Comparison of ENCODE assay signal across 33 cellular contexts in genomic region chr1:47459263-47459788, GRCh38. TPM values are rescaled to one million over a fixed set of nuclear protein-coding genes. Genes with fewer than 3 reads are reported as not detected.
DNase-seq lines count a peak whose midpoint lies in the region; ATAC-seq, FAIRE-seq and TF ChIP-seq lines count a peak whose summit lies in the region.
"Had no signal": no experiment of that assay in that cellular context is flagged by ENCODE, and none has a peak within 500 bp of the region (broad histone marks: within the 10 kb centered on the region; RNA-seq: fewer than 3 reads in every experiment).

No MANE protein-coding gene starts in this region.

- TF ChIP-seq RAD21 in H1 (IDR thresholded peaks at IDR 0.05 in 1 of 2, conservative IDR thresholded peaks at IDR 0.05 in 1 of 2; ENCODE audit: low read depth in 2 of 2, low read length in 2 of 2), result no peak

- peaks cover 8 to 16% (median 12%) of the 10 kb centered on the region in 4 experiments for H3K4me1 ChIP-seq in H1 (replicated peaks in 1 of 4; ENCODE audit: control insufficient read depth in 3 of 4, insufficient read depth in 4 of 4, low read length in 3 of 4)
- H3K4me1 ChIP-seq in tibial artery, result no peaks in the 10 kb centered on the region
- H3K4me1 ChIP-seq: BLaER1, left ventricle myocardium inferior had no signal

- peak overlapping the region; percentile 16; the same call in 1 of the 2 replicates for H2BK5ac ChIP-seq in H1 (ENCODE audit: low read depth, low read length)

- H3K4me3 ChIP-seq in H1 (ENCODE audit: extremely low read depth in 1 of 4, insufficient read depth in 2 of 4, low read depth in 3 of 4, low read length in 4 of 4) (0 out of 8 replicates have a peak overlapping the region, but pooled peaks of 2 of the 4 experiments have one; percentile 6 to 13), tibial artery (no peak overlapping the region)
- H3K4me3 ChIP-seq: BLaER1, coronary artery, left ventricle myocardium inferior, SK-N-MC, skin epidermis had no signal

- WGBS in H1 (ENCODE audit: extremely low coverage in 1 of 2, insufficient coverage in 1 of 2, insufficient read length in 1 of 2, insufficient replicate concordance in 2 of 2, low coverage in 1 of 2, low lambda C conversion rate in 2 of 2, missing lambda C conversion rate in 1 of 2), 2 experiments, result 52% methylated on average over 11 of the region's 11 CpGs; no CpG with 5 or more reads in 1 of the 2 experiments

- H4K20me1 ChIP-seq in H1 (replicated peaks in 1 of 2; ENCODE audit: control insufficient read depth in 1 of 2, insufficient read depth in 2 of 2, low read length in 2 of 2), result peaks cover 0 to 4% of the 10 kb centered on the region in 2 experiments
- H4K20me1 ChIP-seq: BLaER1 had no signal

- H2BK120ac ChIP-seq in H1 (replicated peaks; ENCODE audit: low read depth, low read length), result no peak overlapping the region

- H3K18ac ChIP-seq in H1 (ENCODE audit: extremely low read depth, low read length), result no peak overlapping the region

- H3K4me2 ChIP-seq in H1 (ENCODE audit: insufficient read depth in 1 of 2, low read depth in 2 of 2, low read length in 2 of 2), result peak overlapping the region; percentile 28 to 51
- H3K4me2 ChIP-seq: BLaER1 had no signal

- CTCF ChIA-PET in H1 (lab: Charles Lee; ENCODE audit: partially characterized antibody), result interaction anchor here (0.7 to 5.6 kb wide), 13 partner anchors 10 to 267 kb away, joined by 3 to 49 read pairs (median 4); partner anchors contain the start of gene FOXD2

- peak overlapping the region; percentile 1 for H3K23ac ChIP-seq in H1 (ENCODE audit: insufficient read length)

- H3K9me3 ChIP-seq in H1 (ENCODE audit: insufficient read depth in 2 of 2, low read depth in 1 of 2, low read length in 1 of 2) (no peaks in the 10 kb centered on the region), tibial artery (no peaks in the 10 kb centered on the region)
- H3K9me3 ChIP-seq: BLaER1 had no signal

- H3K27ac ChIP-seq in H1 (ENCODE audit: low read depth, low read length) (no peak overlapping the region), tibial artery (no peak overlapping the region)
- H3K27ac ChIP-seq: BLaER1, coronary artery, left ventricle myocardium inferior, SK-N-MC, skin epidermis had no signal

- intact Hi-C loops in tibial artery (cut with DNase I; ENCODE audit: low total_unique reads), result no loop called here

- no peak overlapping the region for H2BK20ac ChIP-seq in H1 (ENCODE audit: low read length)

- no peak for TF ChIP-seq POLR2A in H1 (IDR thresholded peaks at IDR 0.05; ENCODE audit: control extremely low read depth in 1 of 2, low read depth in 2 of 2, low read length in 2 of 2)

- H3K79me2 ChIP-seq in H1 (ENCODE audit: control insufficient read depth in 1 of 2, insufficient read depth in 2 of 2, low read length in 2 of 2), result no peaks in the 10 kb centered on the region

- H3K4ac ChIP-seq in H1 (replicated peaks; ENCODE audit: insufficient read length, low read depth, low read length), result no peak overlapping the region

- no peak for TF ChIP-seq EP300 in H1 (IDR thresholded peaks at IDR 0.05; ENCODE audit: borderline replicate concordance in 1 of 2, low read depth in 2 of 2, low read length in 2 of 2)

- no peaks in the 10 kb centered on the region for H3K23me2 ChIP-seq in H1 (ENCODE audit: low read depth, low read length)

- no peak for TF ChIP-seq CTCF in H1 (IDR thresholded peaks at IDR 0.05; ENCODE audit: control extremely low read depth in 1 of 3, insufficient read depth in 1 of 3, low read depth in 1 of 3, low read length in 3 of 3)
- no peak for TF ChIP-seq CTCF in tibial artery (IDR thresholded peaks at IDR 0.05)

- no peak overlapping the region; the same call in 1 of the 2 replicates for H2BK12ac ChIP-seq in H1 (ENCODE audit: low read depth, low read length)

- no peak overlapping the region for H3K56ac ChIP-seq in H1 (replicated peaks; ENCODE audit: insufficient read length, low read depth, low read length)

- H4K5ac ChIP-seq in H1 (ENCODE audit: insufficient read length, low read depth, low read length), result no peak overlapping the region

- H3K27me3 ChIP-seq in H1 (replicated peaks in 1 of 4; ENCODE audit: control insufficient read depth in 3 of 4, extremely low read depth in 1 of 4, insufficient read depth in 3 of 4, low read length in 3 of 4) (peaks cover 0 to 7% (median 0%) of the 10 kb centered on the region in 4 experiments; a peak in 3 of 7 replicates), tibial artery (peaks cover 0 to 40% of the 10 kb centered on the region in 2 donors)
- H3K27me3 ChIP-seq: BLaER1 had no signal

- no peak overlapping the region for H3K9ac ChIP-seq in H1 (replicated peaks in 1 of 4; ENCODE audit: extremely low read depth in 1 of 4, low read depth in 3 of 4, low read length in 3 of 4)
- H3K9ac ChIP-seq: BLaER1 had no signal

- peak overlapping the region; percentile 63 for H4K91ac ChIP-seq in H1 (replicated peaks; ENCODE audit: insufficient read length, low read length)

- H3K14ac ChIP-seq in H1 (ENCODE audit: insufficient read length), result no peak overlapping the region

- H2AFZ ChIP-seq in H1 (ENCODE audit: low read length), result no peak overlapping the region

- no peak for FAIRE-seq in H1 (lab: Jason Lieb, UNC)
- FAIRE-seq: astrocyte, G401.6, TTC549 had no signal

- no peak overlapping the region for H4K8ac ChIP-seq in H1 (ENCODE audit: extremely low read depth, insufficient read depth, low read length)

- H3K79me1 ChIP-seq in H1 (ENCODE audit: low read depth, low read length), result no peaks in the 10 kb centered on the region

- DNase-seq in DMS79 treated with DMSO at 0.1 percent for 48 hours (lab: John Stamatoyannopoulos, UW) (peak; percentile 74), NCI-H187 (lab: John Stamatoyannopoulos, UW) (peak; percentile 43 to 76), NCI-H345 (lab: John Stamatoyannopoulos, UW) (peak; percentile 78), H1 (ENCODE audit: low read depth in 1 of 2, low spot score in 2 of 2) (no peak), tibial artery (no peak)
- no peak for DNase-seq in stimulated activated CD4-positive, alpha-beta T cell treated with anti-CD3 and anti-CD28 coated beads, Interleukin-12 subunit alpha, Interleukin-12 subunit beta, amount 100 ng/mL, for 4 hours
- DNase-seq: activated CD4-positive, alpha-beta T cell treated with anti-CD3 and anti-CD28 coated beads, Interleukin-2, amount 50 U/mL, for 4 hours; activated naive CD8-positive, alpha-beta T cell treated with anti-CD3 and anti-CD28 coated beads, Interleukin-2, amount 50 U/mL, for 24 hours; activated T-cell treated with anti-CD3 and anti-CD28 coated beads, Interleukin-2, amount 50 U/mL, for 48 hours; caudate nucleus; DMS 273 treated with DMSO at 0.1 percent for 48 hours; effector memory CD8-positive, alpha-beta T cell; HCEC 1CT; IMR-90; islet precursor cell; left ventricle myocardium inferior; MV-4-11; NCI-H2171 treated with DMSO at 0.1 percent for 48 hours; stimulated activated naive B cell treated with anti-CD40 and anti-IgM and Interleukin-4, amounts not matched to agents 10 μg/mL and 1 μg/mL and 100 μg/mL, for 72 hours; substantia nigra had no signal

- H2AK5ac ChIP-seq in H1 (ENCODE audit: low read depth, low read length), result 0 out of 2 replicates have a peak overlapping the region, but pooled peaks have one; percentile 70

- no peak for ATAC-seq in HG03571 (IDR thresholded peaks at IDR 0.05; ENCODE audit: unreplicated experiment)
- ATAC-seq: activated naive CD8-positive, alpha-beta T cell treated with anti-CD3 and anti-CD28 coated beads, Interleukin-2, amount 50 U/mL, for 24 hours; effector memory CD8-positive, alpha-beta T cell; stimulated activated naive B cell treated with anti-CD40 and anti-IgM and Interleukin-4, amounts not matched to agents 10 μg/mL and 1 μg/mL and 100 μg/mL, for 72 hours had no signal

- no peaks in the 10 kb centered on the region for H3K36me3 ChIP-seq in H1 (ENCODE audit: control insufficient read depth in 2 of 4, insufficient read depth in 4 of 4, low read length in 3 of 4)
- H3K36me3 ChIP-seq in tibial artery, result no peaks in the 10 kb centered on the region
- H3K36me3 ChIP-seq: BLaER1, left ventricle myocardium inferior had no signal

- H2BK15ac ChIP-seq in H1 (ENCODE audit: low read length), result peak overlapping the region; percentile 66; the same call in 1 of the 2 replicates

- POLR2A ChIA-PET in H1 (lab: Charles Lee; ENCODE audit: partially characterized antibody), result interaction anchor here (0.8 kb wide), 1 partner anchor 13 kb away, joined by 4 read pairs; no protein-coding TSS in a partner anchor

TF ChIP-seq in H1, 55 proteins besides CTCF, POLR2A, EP300 and RAD21:
- TF ChIP-seq MAX (IDR thresholded peaks at IDR 0.05), result no peak
- peak; percentile 30; the same call in 1 of the 2 replicates for TF ChIP-seq SUZ12 (IDR thresholded peaks at IDR 0.05; ENCODE audit: low read length)

RNA-seq across cellular contexts. Expression of gene FOXD2, which starts 21.5 kb away (rescaled TPM):
- not detected in 2 replicates for total RNA-seq in H1 (2021; fragmentation: NEBNext Ultra II Directional; extraction: Animal tissue kit (Norgen Biotek cat#: 25700))
- polyA plus RNA-seq in H1 (2011; rRNA removed), result not detected in 2 replicates
- not detected for polyA plus RNA-seq in H1 (2011; cell fraction: cytosol; rRNA removed)
- not detected for polyA plus RNA-seq in H1 (2011; cell fraction: nucleus; rRNA removed)
- 0.04 TPM in 1 of 4 replicates, not detected in the others for polyA plus RNA-seq in H1 (2012, experiment 1 of 2)
- not detected for polyA plus RNA-seq in H1 (2012, experiment 2 of 2)
- under 0.01 TPM for polyA plus RNA-seq in H1 (2013, experiment 1 of 2)
- polyA plus RNA-seq in H1 (2013, experiment 2 of 2), result not detected
- polyA minus RNA-seq in H1 (2011; rRNA and poly(A)+ RNA removed), result 0.02 TPM in 1 of 2 replicates, not detected in the other
- not detected for polyA minus RNA-seq in H1 (2011; cell fraction: cytosol; rRNA and poly(A)+ RNA removed)
- polyA minus RNA-seq in H1 (2011; cell fraction: nucleus; rRNA and poly(A)+ RNA removed), result not detected
- total RNA-seq: epithelial cell of proximal tubule, left ventricle myocardium inferior had no signal
- polyA plus RNA-seq: AG04450 had no signal

RNA-seq across cellular contexts. Expression of gene FOXE3, which starts 43.2 kb away (rescaled TPM):
- 0.27 TPM in 1 of 2 replicates, not detected in the other for total RNA-seq in H1 (2021; fragmentation: NEBNext Ultra II Directional; extraction: Animal tissue kit (Norgen Biotek cat#: 25700))
- polyA plus RNA-seq in H1 (2011; rRNA removed), result 0.18 and 0.22 TPM in 2 replicates
- 0.04 TPM for polyA plus RNA-seq in H1 (2011; cell fraction: cytosol; rRNA removed)
- 0.10 TPM for polyA plus RNA-seq in H1 (2011; cell fraction: nucleus; rRNA removed)
- 0.25 to 0.52 TPM (median 0.38 TPM) in 4 replicates for polyA plus RNA-seq in H1 (2012, experiment 1 of 2)
- polyA plus RNA-seq in H1 (2012, experiment 2 of 2), result 0.26 TPM
- polyA plus RNA-seq in H1 (2013, experiment 1 of 2), result 0.10 TPM
- 0.17 TPM for polyA plus RNA-seq in H1 (2013, experiment 2 of 2)
- 0.17 TPM in 1 of 2 replicates, not detected in the other for polyA minus RNA-seq in H1 (2011; rRNA and poly(A)+ RNA removed)
- polyA minus RNA-seq in H1 (2011; cell fraction: cytosol; rRNA and poly(A)+ RNA removed), result not detected
- polyA minus RNA-seq in H1 (2011; cell fraction: nucleus; rRNA and poly(A)+ RNA removed), result not detected
- total RNA-seq: epithelial cell of proximal tubule; glomerular endothelial cell; IMR-90; left ventricle myocardium inferior; mesenteric fat pad; T-helper 1 cell treated with Interleukin-12 subunit alpha and Interleukin-12 subunit beta and Interleukin-4 antibody, amounts not matched to agents 30 ng/mL and 1 ng/mL, for 36 hours had no signal
- polyA plus RNA-seq: AG04450 had no signal

Comparison
In these comparisons a context has a peak if more than half of its experiments do, and no peak if none do; other contexts are left out.
1. DNase-seq: peak in DMS79 treated with DMSO at 0.1 percent for 48 hours (single experiment), NCI-H187 (2 of 2) and NCI-H345 (single experiment); none in H1 (0 of 2), stimulated activated CD4-positive, alpha-beta T cell treated with anti-CD3 and anti-CD28 coated beads, Interleukin-12 subunit alpha, Interleukin-12 subunit beta, amount 100 ng/mL, for 4 hours (single experiment) and tibial artery (0 of 2).